In the genomic region with DNA sequence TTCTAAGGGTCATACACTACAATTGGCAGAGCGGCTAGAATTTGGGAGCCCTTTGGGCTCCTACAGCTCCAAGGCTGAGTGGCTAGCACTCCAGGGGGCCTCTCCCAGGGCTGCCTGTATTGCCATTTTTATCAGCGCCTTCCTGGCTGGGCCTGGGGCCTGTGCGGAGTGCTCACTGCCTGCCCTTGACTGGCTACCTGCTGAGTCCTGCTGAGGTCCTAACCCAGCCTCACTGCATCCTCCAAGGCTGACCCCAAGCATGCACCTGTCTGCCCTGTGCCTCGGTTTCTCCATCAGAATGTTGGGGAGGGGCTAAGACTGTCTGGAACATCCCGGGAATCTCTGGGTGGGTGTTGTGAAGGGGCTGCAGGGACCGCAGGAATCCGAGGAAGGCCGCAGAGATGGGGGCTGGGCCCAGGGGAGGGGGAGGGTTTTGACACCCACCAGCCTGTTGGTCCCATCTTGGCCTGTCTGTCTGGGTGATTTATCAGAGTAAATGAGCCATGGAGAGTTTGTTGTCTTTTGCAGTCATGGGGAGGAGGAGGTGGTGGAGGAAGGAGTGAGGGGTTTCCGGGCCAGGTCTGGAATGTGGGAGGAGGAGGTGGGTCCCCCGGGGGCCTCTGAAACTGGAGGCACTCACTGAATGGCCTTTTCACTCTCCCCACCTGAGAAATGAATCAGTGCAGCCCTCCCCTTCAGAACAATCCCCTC, we compare ENCODE assay signal across 12 cellular contexts. TPM values are rescaled to one million over a fixed set of nuclear protein-coding genes. Genes with fewer than 3 reads are reported as not detected.
DNase-seq lines count a peak whose midpoint lies in the region; ATAC-seq and TF ChIP-seq lines count a peak whose summit lies in the region.
"Had no signal": no experiment of that assay in that cellular context is flagged by ENCODE, and none has a peak within 500 bp of the region (broad histone marks: within the 10 kb centered on the region; RNA-seq: fewer than 3 reads in every experiment).

No MANE protein-coding gene starts in this region.

- H3K36me3 ChIP-seq in muscle layer of colon (ENCODE audit: insufficient read depth, low read length) (no peaks in the 10 kb centered on the region), upper lobe of left lung (no peaks in the 10 kb centered on the region)

- peaks cover 44% of the 10 kb centered on the region for H3K4me1 Mint-ChIP-seq in endothelial cell (ENCODE audit: unreplicated experiment)

- peak; percentile 12 for DNase-seq in NCI-H510A treated with DMSO at 0.1 percent for 48 hours (lab: John Stamatoyannopoulos, UW)
- no peak for DNase-seq in NCI-H510A (lab: John Stamatoyannopoulos, UW)
- DNase-seq in endothelial cell (ENCODE audit: low spot score) = no peak
- no peak for DNase-seq in upper lobe of left lung
- DNase-seq in HCEC 1CT = no peak
- no peak for DNase-seq in SHP77 (lab: John Stamatoyannopoulos, UW)
- no peak for DNase-seq in CD1c-positive myeloid dendritic cell (ENCODE audit: extremely low spot score)
- DNase-seq: activated CD8-positive, alpha-beta T cell treated with anti-CD3 and anti-CD28 coated beads for 36 hours; NCI-H187 treated with DMSO at 0.1 percent for 48 hours had no signal

- no peak for TF ChIP-seq POLR2A in upper lobe of left lung (IDR thresholded peaks at IDR 0.05)

- H3K9me3 Mint-ChIP-seq in endothelial cell (ENCODE audit: unreplicated experiment) = no peaks in the 10 kb centered on the region
- H3K9me3 Mint-ChIP-seq: activated CD8-positive, alpha-beta T cell treated with anti-CD3 and anti-CD28 coated beads for 36 hours; neural crest cell had no signal

- H3K27me3 ChIP-seq in muscle layer of colon (ENCODE audit: control insufficient read depth in 1 of 2, insufficient read depth in 2 of 2, low read length in 2 of 2) (no peaks in the 10 kb centered on the region), upper lobe of left lung (no peaks in the 10 kb centered on the region)

- TF ChIP-seq EP300 in upper lobe of left lung (IDR thresholded peaks at IDR 0.05) = no peak

- H3K27me3 Mint-ChIP-seq in endothelial cell (ENCODE audit: unreplicated experiment) = peaks cover 4% of the 10 kb centered on the region
- H3K27me3 Mint-ChIP-seq: activated CD8-positive, alpha-beta T cell treated with anti-CD3 and anti-CD28 coated beads for 36 hours had no signal

- peak overlapping the region; percentile 39 for H3K4me3 Mint-ChIP-seq in endothelial cell (ENCODE audit: unreplicated experiment)
- H3K4me3 Mint-ChIP-seq: activated CD8-positive, alpha-beta T cell treated with anti-CD3 and anti-CD28 coated beads for 36 hours; neural crest cell had no signal

- peaks cover 9% of the 10 kb centered on the region for H3K36me3 Mint-ChIP-seq in endothelial cell (ENCODE audit: low read depth, unreplicated experiment)

- H3K27ac ChIP-seq in muscle layer of colon (ENCODE audit: low read depth, low read length) (peak overlapping the region; percentile 73), upper lobe of left lung (peak overlapping the region; percentile 74 to 95 (median 84))
- H3K27ac ChIP-seq: SK-N-MC had no signal

- H3K9me3 ChIP-seq in muscle layer of colon (ENCODE audit: low read length) (no peaks in the 10 kb centered on the region), upper lobe of left lung (no peaks in the 10 kb centered on the region)

- ATAC-seq in upper lobe of left lung (ENCODE audit: low FRiP score in 2 of 2) = no peak
- ATAC-seq: activated CD8-positive, alpha-beta T cell treated with anti-CD3 and anti-CD28 coated beads for 36 hours had no signal

- H3K4me1 ChIP-seq in muscle layer of colon (ENCODE audit: insufficient read depth, low read length) (peaks cover 75% of the 10 kb centered on the region), upper lobe of left lung (peaks cover 90 to 99% (median 92%) of the 10 kb centered on the region in 4 donors)

- H3K27ac Mint-ChIP-seq in endothelial cell (ENCODE audit: unreplicated experiment) = peak overlapping the region; percentile 84
- H3K27ac Mint-ChIP-seq: activated CD8-positive, alpha-beta T cell treated with anti-CD3 and anti-CD28 coated beads for 36 hours had no signal

- no peak overlapping the region for H3K9ac ChIP-seq in muscle layer of colon (ENCODE audit: low read length)

- WGBS in upper lobe of left lung, 2 donors = 57 to 73% methylated on average over 4 to 10 of the region's 10 CpGs

- peak overlapping the region in 1 of 2 donors; percentile 41 for H3K4me3 ChIP-seq in muscle layer of colon (ENCODE audit: low read depth in 1 of 2, low read length in 2 of 2)
- no peak overlapping the region for H3K4me3 ChIP-seq in upper lobe of left lung
- H3K4me3 ChIP-seq: SK-N-MC had no signal

- TF ChIP-seq CTCF in endothelial cell (IDR thresholded peaks at IDR 0.05; ENCODE audit: unreplicated experiment) (no peak), upper lobe of left lung (IDR thresholded peaks at IDR 0.05) (no peak)

RNA-seq across cellular contexts. Expression of gene SEMA3F, which starts 11.3 kb away (rescaled TPM):
- total RNA-seq in endothelial cell (ENCODE audit: unreplicated experiment) = 21.3 TPM
- total RNA-seq in upper lobe of left lung = 10 to 100 TPM in 5 of 6 donors, 1 to 10 TPM in 1; 4.2 to 76.0 (median 27.5) TPM

RNA-seq across cellular contexts. Expression of gene GNAT1, which starts 24.9 kb away (rescaled TPM):
- total RNA-seq in endothelial cell (ENCODE audit: unreplicated experiment) (0.59 TPM), upper lobe of left lung (under 1 TPM in 2 of 6 donors, not detected in 4; 0.10 to 0.40 TPM)
- total RNA-seq: neural crest cell had no signal

RNA-seq across cellular contexts. Expression of gene SLC38A3, which starts 38.6 kb away (rescaled TPM):
- total RNA-seq in endothelial cell (ENCODE audit: unreplicated experiment) = 0.56 TPM
- under 1 TPM in 2 of 6 donors, not detected in 4; 0.15 to 0.17 TPM for total RNA-seq in upper lobe of left lung
